ENCODE assay signal across 23 cellular contexts in the genomic region with DNA sequence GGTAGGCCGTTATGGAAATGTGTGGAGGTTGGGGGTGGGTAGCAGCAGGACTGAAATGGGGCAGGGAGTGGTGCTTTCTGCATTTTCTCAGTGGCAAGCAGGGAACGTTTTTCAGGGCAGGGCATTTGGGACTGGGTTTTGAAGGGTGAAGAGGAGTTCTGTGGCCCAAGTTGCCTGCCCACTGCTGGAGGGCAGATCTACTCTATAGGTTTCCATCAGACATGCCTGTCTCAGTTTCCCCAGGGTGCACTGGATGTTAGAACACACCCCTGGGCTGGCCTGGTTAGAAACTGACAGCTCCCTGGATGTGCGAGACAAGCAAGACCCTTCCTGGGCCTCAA. TPM values are rescaled to one million over a fixed set of nuclear protein-coding genes. Genes with fewer than 3 reads are reported as not detected.
A peak's percentile ranks its signal among the peaks of the same experiment; 100 is the strongest.
DNase-seq lines count a peak whose midpoint lies in the region; ATAC-seq, FAIRE-seq and TF ChIP-seq lines count a peak whose summit lies in the region.
"Had no signal": no experiment of that assay in that cellular context is flagged by ENCODE, and none has a peak within 500 bp of the region (broad histone marks: within the 10 kb centered on the region; RNA-seq: fewer than 3 reads in every experiment).

No MANE protein-coding gene starts in this region.

- H4K20me1 ChIP-seq in HepG2 (ENCODE audit: insufficient read depth, low read length), result no peaks in the 10 kb centered on the region

- H3K79me2 ChIP-seq in HepG2 (ENCODE audit: insufficient read depth, low read length), result no peaks in the 10 kb centered on the region

- H3K4me3 ChIP-seq in CD8-positive, alpha-beta memory T cell (ENCODE audit: low read length), result no peak overlapping the region
- no peak overlapping the region for H3K4me3 ChIP-seq in HepG2 (replicated peaks in 1 of 3; ENCODE audit: insufficient read depth in 1 of 3, low read depth in 2 of 3, low read length in 3 of 3)
- H3K4me3 ChIP-seq: colonic mucosa, upper lobe of right lung had no signal

- TF ChIP-seq POLR2A in HepG2 (IDR thresholded peaks at IDR 0.05; ENCODE audit: insufficient read depth in 1 of 2, low read depth in 2 of 2, low read length in 2 of 2), result no peak

- peaks cover 0 to 2% (median 0%) of the 10 kb centered on the region in 3 donors for H3K36me3 Mint-ChIP-seq in CD8-positive, alpha-beta memory T cell
- H3K36me3 Mint-ChIP-seq in T-cell (no peaks in the 10 kb centered on the region), neural crest cell (ENCODE audit: low read depth) (peaks cover 3% of the 10 kb centered on the region)
- H3K36me3 Mint-ChIP-seq in effector memory CD8-positive, alpha-beta T cell (ENCODE audit: insufficient read depth), result peaks cover 24% of the 10 kb centered on the region

- peaks cover 25% of the 10 kb centered on the region for H3K27me3 ChIP-seq in CD8-positive, alpha-beta memory T cell (ENCODE audit: insufficient read depth, low read length, poor library complexity, severe bottlenecking)
- peaks cover 13 to 43% of the 10 kb centered on the region in 2 experiments for H3K27me3 ChIP-seq in HepG2 (ENCODE audit: control insufficient read depth in 1 of 2, insufficient read depth in 2 of 2, low read length in 2 of 2)

- in situ Hi-C loops in HepG2 (cut with HindIII; ENCODE audit: extremely low pct_ligation_motif_present, low pct_unique_long_range_greater_than_20kb), result no loop called here

- no peak for TF ChIP-seq CTCF in neural crest cell (conservative IDR thresholded peaks at IDR 0.05)
- no peak for TF ChIP-seq CTCF in HepG2 (CRISPR knock-in tag; IDR thresholded peaks at IDR 0.05)

- WGBS in HepG2 (ENCODE audit: low lambda C conversion rate), result 16% methylated on average over 3 of the region's 3 CpGs

- no peak for FAIRE-seq in HepG2 (lab: Jason Lieb, UNC)
- FAIRE-seq: bronchial epithelial cell had no signal

- H3K27ac ChIP-seq in CD8-positive, alpha-beta memory T cell (ENCODE audit: low read depth, low read length), result no peak overlapping the region
- H3K27ac ChIP-seq in HepG2 (ENCODE audit: extremely low read length, insufficient read depth, low read length), result no peak overlapping the region
- H3K27ac ChIP-seq: BLaER1 treated with 17β-estradiol and CSF1 and Interleukin-3, amounts not matched to agents 10 nM and 100 nM; colonic mucosa; suprapubic skin; upper lobe of right lung; WERI-Rb-1 had no signal

- no peak for TF ChIP-seq EP300 in HepG2 (IDR thresholded peaks at IDR 0.05; ENCODE audit: low read depth in 2 of 2, low read length in 2 of 2)
- TF ChIP-seq EP300 in HepG2 (CRISPR knock-in tag; IDR thresholded peaks at IDR 0.05; ENCODE audit: borderline replicate concordance), result no peak

- H3K9ac ChIP-seq in HepG2 (ENCODE audit: insufficient read depth, low read depth, low read length), result no peak overlapping the region
- H3K9ac ChIP-seq: BLaER1 treated with 17β-estradiol and CSF1 and Interleukin-3, amounts not matched to agents 10 nM and 100 nM had no signal

- DNase-seq in CD8-positive, alpha-beta memory T cell, result no peak
- DNase-seq in T-cell, result no peak
- DNase-seq in effector memory CD8-positive, alpha-beta T cell, result no peak
- no peak for DNase-seq in neural crest cell (ENCODE audit: low read depth, low spot score)
- DNase-seq in NCI-H446 (lab: John Stamatoyannopoulos, UW), result no peak
- DNase-seq in HepG2 (ENCODE audit: low spot score), result no peak
- DNase-seq in sciatic nerve (ENCODE audit: low spot score), result no peak
- DNase-seq: GF-D8, NCI-H2081 treated with DMSO at 0.1 percent for 48 hours, NCI-H774, upper lobe of right lung had no signal

- H3K9me3 Mint-ChIP-seq in CD8-positive, alpha-beta memory T cell, result peaks cover 0 to 6% (median 0%) of the 10 kb centered on the region in 5 donors
- H3K9me3 Mint-ChIP-seq in T-cell (no peaks in the 10 kb centered on the region), neural crest cell (no peaks in the 10 kb centered on the region)
- no peaks in the 10 kb centered on the region for H3K9me3 Mint-ChIP-seq in effector memory CD8-positive, alpha-beta T cell
- H3K9me3 Mint-ChIP-seq: activated CD4-positive, alpha-beta T cell treated with anti-CD3 and anti-CD28 coated beads, Interleukin-2, amount 10 ng/mL, durations not matched to agents 7 days and 5 days; activated T-cell treated with anti-CD3 and anti-CD28 coated beads, Interleukin-2, amount 50 U/mL, for 4 hours had no signal

- peaks cover 6 to 38% (median 13%) of the 10 kb centered on the region in 3 donors for H3K4me1 Mint-ChIP-seq in CD8-positive, alpha-beta memory T cell
- H3K4me1 Mint-ChIP-seq in T-cell (peaks cover 15 to 21% (median 15%) of the 10 kb centered on the region in 3 donors), neural crest cell (peaks cover 4% of the 10 kb centered on the region)
- peaks cover 13 to 19% of the 10 kb centered on the region in 2 donors for H3K4me1 Mint-ChIP-seq in effector memory CD8-positive, alpha-beta T cell (ENCODE audit: low read depth in 2 of 2)

- TF ChIP-seq RAD21 in HepG2 (CRISPR knock-in tag; IDR thresholded peaks at IDR 0.05), result no peak

- POLR2A ChIA-PET in CD8-positive, alpha-beta memory T cell (lab: Charles Lee), result interaction anchor here (0.6 kb wide), 1 partner anchor 94 kb away, joined by 3 read pairs; no protein-coding TSS in a partner anchor
- POLR2A ChIA-PET in T-cell (lab: Charles Lee) (interaction anchor here in 1 of 2 donors (0.7 kb wide), 1 partner anchor 469 kb away, joined by 3 read pairs; no protein-coding TSS in a partner anchor), HepG2 (lab: Yijun Ruan, JAX) (no interaction called here)

- peak overlapping the region in 6 of 8 donors; percentile 26 to 89 (median 53) for H3K27ac Mint-ChIP-seq in CD8-positive, alpha-beta memory T cell
- H3K27ac Mint-ChIP-seq in T-cell (peak overlapping the region in 1 of 2 donors; percentile 57), neural crest cell (ENCODE audit: unreplicated experiment) (no peak overlapping the region)
- H3K27ac Mint-ChIP-seq in effector memory CD8-positive, alpha-beta T cell, result peak overlapping the region in 1 of 2 donors; percentile 18
- H3K27ac Mint-ChIP-seq: activated CD4-positive, alpha-beta T cell treated with anti-CD3 and anti-CD28 coated beads, Interleukin-2, amount 10 ng/mL, durations not matched to agents 7 days and 5 days had no signal

- no peaks in the 10 kb centered on the region for H3K36me3 ChIP-seq in CD8-positive, alpha-beta memory T cell (ENCODE audit: insufficient read depth, low read length)
- no peaks in the 10 kb centered on the region for H3K36me3 ChIP-seq in HepG2 (replicated peaks in 1 of 2; ENCODE audit: control insufficient read depth in 1 of 2, insufficient read depth in 2 of 2, low read length in 2 of 2)
- H3K36me3 ChIP-seq: colonic mucosa, suprapubic skin, WERI-Rb-1 had no signal

- H3K4me3 Mint-ChIP-seq in CD8-positive, alpha-beta memory T cell, result peak overlapping the region in 6 of 7 donors; percentile 18 to 58 (median 39)
- H3K4me3 Mint-ChIP-seq in T-cell, result peak overlapping the region in 2 of 3 donors; percentile 54 to 66
- peak overlapping the region; percentile 24 to 25 for H3K4me3 Mint-ChIP-seq in effector memory CD8-positive, alpha-beta T cell
- H3K4me3 Mint-ChIP-seq in neural crest cell, result peak overlapping the region; percentile 77
- H3K4me3 Mint-ChIP-seq: activated CD4-positive, alpha-beta T cell treated with anti-CD3 and anti-CD28 coated beads, Interleukin-2, amount 10 ng/mL, durations not matched to agents 7 days and 5 days; activated T-cell treated with anti-CD3 and anti-CD28 coated beads, Interleukin-2, amount 50 U/mL, for 4 hours had no signal

- ATAC-seq in T-cell (replicated peaks in 1 of 4) (no peak), HepG2 (no peak), sciatic nerve (no peak)
- no peak for ATAC-seq in effector memory CD8-positive, alpha-beta T cell (replicated peaks)
- ATAC-seq: left lobe of liver had no signal

- CTCF ChIA-PET in CD8-positive, alpha-beta memory T cell (lab: Charles Lee), result interaction anchor here (0.9 to 2.5 kb wide), 4 partner anchors 11 to 74 kb away, joined by 3 to 7 read pairs (median 4); partner anchors contain the start of gene RNU6-2
- CTCF ChIA-PET in T-cell (lab: Charles Lee), result interaction anchor here (0.6 to 0.9 kb wide), 2 partner anchors 62 to 207 kb away, joined by 3 read pairs; no protein-coding TSS in a partner anchor
- CTCF ChIA-PET in HepG2 (lab: Yijun Ruan, JAX; ENCODE audit: low intra/inter-chr PET ratio, low total read pairs), result no interaction called here

- no peak overlapping the region for H2AFZ ChIP-seq in HepG2 (ENCODE audit: low read length)

- H3K27me3 Mint-ChIP-seq in CD8-positive, alpha-beta memory T cell, result peaks cover 10 to 28% of the 10 kb centered on the region in 2 donors
- peaks cover 17 to 29% of the 10 kb centered on the region in 2 donors for H3K27me3 Mint-ChIP-seq in T-cell
- peaks cover 21 to 40% of the 10 kb centered on the region in 2 donors for H3K27me3 Mint-ChIP-seq in effector memory CD8-positive, alpha-beta T cell
- H3K27me3 Mint-ChIP-seq in neural crest cell (ENCODE audit: low read depth), result peaks cover 73% of the 10 kb centered on the region

- H3K4me1 ChIP-seq in CD8-positive, alpha-beta memory T cell (ENCODE audit: insufficient read depth, low read length), result peaks cover 32% of the 10 kb centered on the region
- peaks cover 34% of the 10 kb centered on the region for H3K4me1 ChIP-seq in HepG2 (ENCODE audit: insufficient read depth, low read length)

- H3K4me2 ChIP-seq in HepG2 (ENCODE audit: low read depth, low read length), result no peak overlapping the region

- no TSS peak for BruUV-seq in HepG2 (replicated peaks; lab: Mats Ljungman, UMichigan)

- intact Hi-C loops in HepG2 (cut with micrococcal nuclease; ENCODE audit: unreplicated experiment) (loop anchor here (10.0 kb wide), 1 partner anchor 215 kb away; no protein-coding TSS in a partner anchor), sciatic nerve (cut with DNase I) (loop anchor here (5.0 kb wide), 1 partner anchor 1753 kb away; no protein-coding TSS in a partner anchor)

- no peaks in the 10 kb centered on the region for H3K9me3 ChIP-seq in CD8-positive, alpha-beta memory T cell (ENCODE audit: low read length)
- H3K9me3 ChIP-seq in HepG2 (ENCODE audit: low read length), result no peaks in the 10 kb centered on the region
- H3K9me3 ChIP-seq: BLaER1 treated with 17β-estradiol and CSF1 and Interleukin-3, amounts not matched to agents 10 nM and 100 nM; colonic mucosa; suprapubic skin; upper lobe of right lung had no signal

RNA-seq across cellular contexts. Expression of gene GRIN3B, which starts 0.9 kb away (rescaled TPM):
- total RNA-seq in CD8-positive, alpha-beta memory T cell, result not detected
- not detected for polyA plus RNA-seq in CD8-positive, alpha-beta memory T cell
- total RNA-seq in T-cell (under 1 TPM in 3 of 5 donors, not detected in 2; 0.07 to 0.44 (median 0.09) TPM), neural crest cell (0.12 TPM in 1 of 2 replicates, not detected in the other), HepG2 (2016; rRNA removed; fragmentation: Illumina TruSeq; extraction: Trizol) (0.07 TPM in 1 of 2 replicates, not detected in the other), sciatic nerve (not detected)
- total RNA-seq in HepG2 (2016; cell fraction: cytosol; rRNA removed; fragmentation: Illumina TruSeq; extraction: Trizol; ENCODE audit: low read depth), result not detected in 2 replicates
- 0.17 TPM in 1 of 2 replicates, not detected in the other for total RNA-seq in HepG2 (2016; cell fraction: insoluble cytoplasmic fraction; rRNA removed; fragmentation: Illumina TruSeq; extraction: Trizol)
- total RNA-seq in HepG2 (2016; cell fraction: membrane; rRNA removed; fragmentation: Illumina TruSeq; extraction: Trizol), result not detected in 2 replicates
- total RNA-seq in HepG2 (2016; cell fraction: nucleus; rRNA removed; fragmentation: Illumina TruSeq; extraction: Trizol), result 0.28 TPM in 1 of 2 replicates, not detected in the other
- polyA plus RNA-seq in HepG2 (2011; rRNA removed), result 0.20 and 0.34 TPM in 2 replicates
- 0.15 and 0.47 TPM in 2 replicates for polyA plus RNA-seq in HepG2 (2011; cell fraction: cytosol; rRNA removed)
- 2.8 and 7.1 TPM in 2 replicates for polyA plus RNA-seq in HepG2 (2011; cell fraction: nucleus; rRNA removed)
- 0.23 and 0.28 TPM in 2 replicates for polyA plus RNA-seq in HepG2 (2012)
- polyA plus RNA-seq in HepG2 (2016; cell fraction: cytosol; fragmentation: Illumina TruSeq; extraction: Trizol; ENCODE audit: low read depth), result not detected in 2 replicates
- not detected in 2 replicates for polyA plus RNA-seq in HepG2 (2016; cell fraction: insoluble cytoplasmic fraction; fragmentation: Illumina TruSeq; extraction: Trizol; ENCODE audit: low read depth)
- polyA plus RNA-seq in HepG2 (2016; cell fraction: membrane; fragmentation: Illumina TruSeq; extraction: Trizol; ENCODE audit: low read depth), result not detected in 2 replicates
- 0.27 and 0.38 TPM in 2 replicates for polyA plus RNA-seq in HepG2 (2016; cell fraction: nucleus; fragmentation: Illumina TruSeq; extraction: Trizol; ENCODE audit: insufficient read depth, low read depth)
- polyA minus RNA-seq in HepG2 (2011; rRNA and poly(A)+ RNA removed; ENCODE audit: low replicate concordance), result 0.42 TPM in 1 of 2 replicates, not detected in the other
- not detected in 2 replicates for polyA minus RNA-seq in HepG2 (2011; cell fraction: cytosol; rRNA and poly(A)+ RNA removed)
- polyA minus RNA-seq in HepG2 (2011; cell fraction: nucleus; rRNA and poly(A)+ RNA removed), result 0.13 and 0.37 TPM in 2 replicates
- total RNA-seq: activated CD4-positive, alpha-beta T cell treated with anti-CD3 and anti-CD28 coated beads, Interleukin-2, amount 10 ng/mL, durations not matched to agents 7 days and 5 days; colonic mucosa; left lobe of liver; Right ventricle myocardium superior; upper lobe of right lung had no signal

RNA-seq across cellular contexts. Expression of gene WDR18, which starts 15.2 kb away (rescaled TPM):
- 100 to 1,000 TPM; 108 to 133 TPM for total RNA-seq in CD8-positive, alpha-beta memory T cell
- 61.3 TPM for polyA plus RNA-seq in CD8-positive, alpha-beta memory T cell
- total RNA-seq in T-cell (10 to 100 TPM; 24.6 to 65.9 (median 53.5) TPM), neural crest cell (65.2 and 67.4 TPM in 2 replicates), HepG2 (2016; rRNA removed; fragmentation: Illumina TruSeq; extraction: Trizol) (47.6 and 49.7 TPM in 2 replicates), sciatic nerve (20.3 TPM)
- total RNA-seq in HepG2 (2016; cell fraction: cytosol; rRNA removed; fragmentation: Illumina TruSeq; extraction: Trizol; ENCODE audit: low read depth), result 26.1 and 29.1 TPM in 2 replicates
- total RNA-seq in HepG2 (2016; cell fraction: insoluble cytoplasmic fraction; rRNA removed; fragmentation: Illumina TruSeq; extraction: Trizol), result 48.0 and 48.9 TPM in 2 replicates
- 31.0 and 31.9 TPM in 2 replicates for total RNA-seq in HepG2 (2016; cell fraction: membrane; rRNA removed; fragmentation: Illumina TruSeq; extraction: Trizol)
- 29.6 and 30.6 TPM in 2 replicates for total RNA-seq in HepG2 (2016; cell fraction: nucleus; rRNA removed; fragmentation: Illumina TruSeq; extraction: Trizol)
- polyA plus RNA-seq in HepG2 (2011; rRNA removed), result 36.4 and 44.6 TPM in 2 replicates
- polyA plus RNA-seq in HepG2 (2011; cell fraction: cytosol; rRNA removed), result 25.5 and 56.5 TPM in 2 replicates
- 182 and 212 TPM in 2 replicates for polyA plus RNA-seq in HepG2 (2011; cell fraction: nucleus; rRNA removed)
- polyA plus RNA-seq in HepG2 (2012), result 32.8 and 36.1 TPM in 2 replicates
- 33.6 and 34.5 TPM in 2 replicates for polyA plus RNA-seq in HepG2 (2016; cell fraction: cytosol; fragmentation: Illumina TruSeq; extraction: Trizol; ENCODE audit: low read depth)
- polyA plus RNA-seq in HepG2 (2016; cell fraction: insoluble cytoplasmic fraction; fragmentation: Illumina TruSeq; extraction: Trizol; ENCODE audit: low read depth), result 54.6 and 65.2 TPM in 2 replicates
- polyA plus RNA-seq in HepG2 (2016; cell fraction: membrane; fragmentation: Illumina TruSeq; extraction: Trizol; ENCODE audit: low read depth), result 27.0 and 27.2 TPM in 2 replicates
- polyA plus RNA-seq in HepG2 (2016; cell fraction: nucleus; fragmentation: Illumina TruSeq; extraction: Trizol; ENCODE audit: insufficient read depth, low read depth), result 69.0 and 72.3 TPM in 2 replicates
- polyA minus RNA-seq in HepG2 (2011; rRNA and poly(A)+ RNA removed; ENCODE audit: low replicate concordance), result 59.9 and 104 TPM in 2 replicates
- polyA minus RNA-seq in HepG2 (2011; cell fraction: cytosol; rRNA and poly(A)+ RNA removed), result 40.3 and 49.5 TPM in 2 replicates
- polyA minus RNA-seq in HepG2 (2011; cell fraction: nucleus; rRNA and poly(A)+ RNA removed), result 29.6 and 30.8 TPM in 2 replicates

RNA-seq across cellular contexts. Expression of gene TMEM259, which starts 21.6 kb away (rescaled TPM):
- total RNA-seq in CD8-positive, alpha-beta memory T cell, result 100 to 1,000 TPM; 151 to 157 TPM
- polyA plus RNA-seq in CD8-positive, alpha-beta memory T cell, result 84.6 TPM
- total RNA-seq in T-cell (100 to 1,000 TPM; 319 to 423 (median 372) TPM), neural crest cell (164 and 170 TPM in 2 replicates), HepG2 (2016; rRNA removed; fragmentation: Illumina TruSeq; extraction: Trizol) (20.5 and 64.7 TPM in 2 replicates), sciatic nerve (146 TPM)
- 30.1 and 37.5 TPM in 2 replicates for total RNA-seq in HepG2 (2016; cell fraction: cytosol; rRNA removed; fragmentation: Illumina TruSeq; extraction: Trizol; ENCODE audit: low read depth)
- total RNA-seq in HepG2 (2016; cell fraction: insoluble cytoplasmic fraction; rRNA removed; fragmentation: Illumina TruSeq; extraction: Trizol), result 17.1 and 68.9 TPM in 2 replicates
- 50.5 and 59.4 TPM in 2 replicates for total RNA-seq in HepG2 (2016; cell fraction: membrane; rRNA removed; fragmentation: Illumina TruSeq; extraction: Trizol)
- 58.0 and 76.3 TPM in 2 replicates for total RNA-seq in HepG2 (2016; cell fraction: nucleus; rRNA removed; fragmentation: Illumina TruSeq; extraction: Trizol)
- 164 and 232 TPM in 2 replicates for polyA plus RNA-seq in HepG2 (2011; rRNA removed)
- polyA plus RNA-seq in HepG2 (2011; cell fraction: cytosol; rRNA removed), result 108 and 161 TPM in 2 replicates
- polyA plus RNA-seq in HepG2 (2011; cell fraction: nucleus; rRNA removed), result 1,157 and 1,454 TPM in 2 replicates
- 55.1 and 79.6 TPM in 2 replicates for polyA plus RNA-seq in HepG2 (2012)
- 28.3 and 31.6 TPM in 2 replicates for polyA plus RNA-seq in HepG2 (2016; cell fraction: cytosol; fragmentation: Illumina TruSeq; extraction: Trizol; ENCODE audit: low read depth)
- 28.7 and 28.8 TPM in 2 replicates for polyA plus RNA-seq in HepG2 (2016; cell fraction: insoluble cytoplasmic fraction; fragmentation: Illumina TruSeq; extraction: Trizol; ENCODE audit: low read depth)
- polyA plus RNA-seq in HepG2 (2016; cell fraction: membrane; fragmentation: Illumina TruSeq; extraction: Trizol; ENCODE audit: low read depth), result 47.1 and 48.7 TPM in 2 replicates
- polyA plus RNA-seq in HepG2 (2016; cell fraction: nucleus; fragmentation: Illumina TruSeq; extraction: Trizol; ENCODE audit: insufficient read depth, low read depth), result 234 and 238 TPM in 2 replicates
- polyA minus RNA-seq in HepG2 (2011; rRNA and poly(A)+ RNA removed; ENCODE audit: low replicate concordance), result 129 and 199 TPM in 2 replicates
- 47.6 and 51.1 TPM in 2 replicates for polyA minus RNA-seq in HepG2 (2011; cell fraction: cytosol; rRNA and poly(A)+ RNA removed)
- 58.8 and 65.8 TPM in 2 replicates for polyA minus RNA-seq in HepG2 (2011; cell fraction: nucleus; rRNA and poly(A)+ RNA removed)

RNA-seq across cellular contexts. Expression of gene RNU6-2, which starts 22.0 kb away (rescaled TPM):
- total RNA-seq in CD8-positive, alpha-beta memory T cell, result not detected
- not detected for polyA plus RNA-seq in CD8-positive, alpha-beta memory T cell
- not detected for total RNA-seq in T-cell
- not detected in 2 replicates for total RNA-seq in neural crest cell
- under 0.01 TPM in 1 of 2 replicates, not detected in the other for total RNA-seq in HepG2 (2016; rRNA removed; fragmentation: Illumina TruSeq; extraction: Trizol)
- under 0.01 TPM in 2 replicates for total RNA-seq in HepG2 (2016; cell fraction: cytosol; rRNA removed; fragmentation: Illumina TruSeq; extraction: Trizol; ENCODE audit: low read depth)
- total RNA-seq in HepG2 (2016; cell fraction: insoluble cytoplasmic fraction; rRNA removed; fragmentation: Illumina TruSeq; extraction: Trizol), result under 0.01 TPM in 1 of 2 replicates, not detected in the other
- total RNA-seq in HepG2 (2016; cell fraction: membrane; rRNA removed; fragmentation: Illumina TruSeq; extraction: Trizol), result under 0.01 TPM in 1 of 2 replicates, not detected in the other
- total RNA-seq in HepG2 (2016; cell fraction: nucleus; rRNA removed; fragmentation: Illumina TruSeq; extraction: Trizol), result not detected in 2 replicates
- polyA plus RNA-seq in HepG2 (2011; rRNA removed), result not detected in 2 replicates
- polyA plus RNA-seq in HepG2 (2011; cell fraction: cytosol; rRNA removed), result not detected in 2 replicates
- not detected in 2 replicates for polyA plus RNA-seq in HepG2 (2011; cell fraction: nucleus; rRNA removed)
- not detected in 2 replicates for polyA plus RNA-seq in HepG2 (2012)
- not detected in 2 replicates for polyA plus RNA-seq in HepG2 (2016; cell fraction: cytosol; fragmentation: Illumina TruSeq; extraction: Trizol; ENCODE audit: low read depth)
- polyA plus RNA-seq in HepG2 (2016; cell fraction: insoluble cytoplasmic fraction; fragmentation: Illumina TruSeq; extraction: Trizol; ENCODE audit: low read depth), result not detected in 2 replicates
- polyA plus RNA-seq in HepG2 (2016; cell fraction: membrane; fragmentation: Illumina TruSeq; extraction: Trizol; ENCODE audit: low read depth), result not detected in 2 replicates
- not detected in 2 replicates for polyA plus RNA-seq in HepG2 (2016; cell fraction: nucleus; fragmentation: Illumina TruSeq; extraction: Trizol; ENCODE audit: insufficient read depth, low read depth)
- under 0.01 TPM in 1 of 2 replicates, not detected in the other for polyA minus RNA-seq in HepG2 (2011; rRNA and poly(A)+ RNA removed; ENCODE audit: low replicate concordance)
- polyA minus RNA-seq in HepG2 (2011; cell fraction: cytosol; rRNA and poly(A)+ RNA removed), result under 0.01 TPM in 1 of 2 replicates, not detected in the other
- polyA minus RNA-seq in HepG2 (2011; cell fraction: nucleus; rRNA and poly(A)+ RNA removed), result not detected in 2 replicates
- total RNA-seq in sciatic nerve, result not detected
- total RNA-seq: activated CD4-positive, alpha-beta T cell treated with anti-CD3 and anti-CD28 coated beads, Interleukin-2, amount 10 ng/mL, durations not matched to agents 7 days and 5 days; activated T-cell treated with anti-CD3 and anti-CD28 coated beads, Interleukin-2, amount 50 U/mL, for 4 hours; bronchial epithelial cell; colonic mucosa; epithelial cell of proximal tubule; glomerular endothelial cell; left lobe of liver; omental fat pad; Right ventricle myocardium superior; suprapubic skin; upper lobe of right lung had no signal

RNA-seq across cellular contexts. Expression of gene CNN2, which starts 27.1 kb away (rescaled TPM):
- 10 to 100 TPM; 78.1 to 78.9 TPM for total RNA-seq in CD8-positive, alpha-beta memory T cell
- polyA plus RNA-seq in CD8-positive, alpha-beta memory T cell, result 792 TPM
- 100 to 1,000 TPM; 239 to 385 (median 314) TPM for total RNA-seq in T-cell
- 140 and 141 TPM in 2 replicates for total RNA-seq in neural crest cell
- total RNA-seq in HepG2 (2016; rRNA removed; fragmentation: Illumina TruSeq; extraction: Trizol), result 70.0 and 84.5 TPM in 2 replicates
- 29.8 and 31.9 TPM in 2 replicates for total RNA-seq in HepG2 (2016; cell fraction: cytosol; rRNA removed; fragmentation: Illumina TruSeq; extraction: Trizol; ENCODE audit: low read depth)
- total RNA-seq in HepG2 (2016; cell fraction: insoluble cytoplasmic fraction; rRNA removed; fragmentation: Illumina TruSeq; extraction: Trizol), result 66.1 and 74.6 TPM in 2 replicates
- 70.9 and 77.3 TPM in 2 replicates for total RNA-seq in HepG2 (2016; cell fraction: membrane; rRNA removed; fragmentation: Illumina TruSeq; extraction: Trizol)
- total RNA-seq in HepG2 (2016; cell fraction: nucleus; rRNA removed; fragmentation: Illumina TruSeq; extraction: Trizol), result 37.1 and 39.3 TPM in 2 replicates
- polyA plus RNA-seq in HepG2 (2011; rRNA removed), result 58.1 and 63.6 TPM in 2 replicates
- 71.9 and 76.4 TPM in 2 replicates for polyA plus RNA-seq in HepG2 (2011; cell fraction: cytosol; rRNA removed)
- 59.2 and 73.6 TPM in 2 replicates for polyA plus RNA-seq in HepG2 (2011; cell fraction: nucleus; rRNA removed)
- 37.6 and 46.6 TPM in 2 replicates for polyA plus RNA-seq in HepG2 (2012)
- polyA plus RNA-seq in HepG2 (2016; cell fraction: cytosol; fragmentation: Illumina TruSeq; extraction: Trizol; ENCODE audit: low read depth), result 36.8 and 41.0 TPM in 2 replicates
- polyA plus RNA-seq in HepG2 (2016; cell fraction: insoluble cytoplasmic fraction; fragmentation: Illumina TruSeq; extraction: Trizol; ENCODE audit: low read depth), result 82.0 and 114 TPM in 2 replicates
- 75.2 and 79.7 TPM in 2 replicates for polyA plus RNA-seq in HepG2 (2016; cell fraction: membrane; fragmentation: Illumina TruSeq; extraction: Trizol; ENCODE audit: low read depth)
- polyA plus RNA-seq in HepG2 (2016; cell fraction: nucleus; fragmentation: Illumina TruSeq; extraction: Trizol; ENCODE audit: insufficient read depth, low read depth), result 90.2 and 93.1 TPM in 2 replicates
- polyA minus RNA-seq in HepG2 (2011; rRNA and poly(A)+ RNA removed; ENCODE audit: low replicate concordance), result 84.2 and 138 TPM in 2 replicates
- polyA minus RNA-seq in HepG2 (2011; cell fraction: cytosol; rRNA and poly(A)+ RNA removed), result 122 and 138 TPM in 2 replicates
- 21.5 and 28.6 TPM in 2 replicates for polyA minus RNA-seq in HepG2 (2011; cell fraction: nucleus; rRNA and poly(A)+ RNA removed)
- 120 TPM for total RNA-seq in sciatic nerve

Comparison
In these comparisons a context has a peak if more than half of its experiments do, and no peak if none do; other contexts are left out.
1. H3K4me3 Mint-ChIP-seq: peak in every context shown above with its lines; median percentile 77 in neural crest cell; 60 in T-cell; 39 in CD8-positive, alpha-beta memory T cell; 24 in effector memory CD8-positive, alpha-beta T cell.